In genomic region chr15:33789141-33789540, GRCh38 we compare ENCODE assay signal across 15 cellular contexts.
DNase-seq lines count a peak whose midpoint lies in the region; ATAC-seq and TF ChIP-seq lines count a peak whose summit lies in the region.
"Had no signal": no experiment of that assay in that cellular context is flagged by ENCODE, and none has a peak within 500 bp of the region (broad histone marks: within the 10 kb centered on the region; RNA-seq: fewer than 3 reads in every experiment).

No MANE protein-coding gene starts in this region.

- no peak overlapping the region for H4K8ac ChIP-seq in IMR-90 (ENCODE audit: low read depth in 2 of 2, low read length in 2 of 2)

- no peaks in the 10 kb centered on the region for H4K20me1 ChIP-seq in BLaER1 treated with 17β-estradiol and CSF1 and Interleukin-3, amounts not matched to agents 10 nM and 100 nM
- H4K20me1 ChIP-seq in IMR-90 (ENCODE audit: insufficient read depth, low read length): no peaks in the 10 kb centered on the region

- H2BK15ac ChIP-seq in IMR-90 (ENCODE audit: low read depth, low read length): no peak overlapping the region

- H3K36me3 Mint-ChIP-seq in nephron progenitor cell (ENCODE audit: low read depth) (no peaks in the 10 kb centered on the region), immature natural killer cell (no peaks in the 10 kb centered on the region)
- H3K36me3 Mint-ChIP-seq in activated CD8-positive, alpha-beta T cell treated with anti-CD3 and anti-CD28 coated beads for 36 hours (ENCODE audit: low read depth): no peaks in the 10 kb centered on the region
- H3K36me3 Mint-ChIP-seq: mesothelial cell of epicardium had no signal

- no peaks in the 10 kb centered on the region for H3K36me3 ChIP-seq in BLaER1 treated with 17β-estradiol and CSF1 and Interleukin-3, amounts not matched to agents 10 nM and 100 nM
- H3K36me3 ChIP-seq in IMR-90 (ENCODE audit: control insufficient read depth, insufficient read depth, low read length): no peaks in the 10 kb centered on the region

- H3K9me3 Mint-ChIP-seq in nephron progenitor cell (no peaks in the 10 kb centered on the region), immature natural killer cell (peaks cover 0 to 2% (median 0%) of the 10 kb centered on the region in 6 donors)
- H3K9me3 Mint-ChIP-seq in activated CD8-positive, alpha-beta T cell treated with anti-CD3 and anti-CD28 coated beads for 36 hours: no peaks in the 10 kb centered on the region
- H3K9me3 Mint-ChIP-seq: mesothelial cell of epicardium; stimulated activated naive CD8-positive, alpha-beta T cell treated with anti-CD3 and anti-CD28 coated beads, Interleukin-15, amount 100 ng/mL, for 72 hours had no signal

- H3K27ac Mint-ChIP-seq in nephron progenitor cell (peak overlapping the region; percentile 1), immature natural killer cell (no peak overlapping the region)
- H3K27ac Mint-ChIP-seq in activated CD8-positive, alpha-beta T cell treated with anti-CD3 and anti-CD28 coated beads for 36 hours: no peak overlapping the region
- H3K27ac Mint-ChIP-seq: mesothelial cell of epicardium had no signal

- peak overlapping the region in 6 of 11 experiments; percentile 6 to 48 (median 24); a peak in 6 of 22 replicates for H3K4me2 ChIP-seq in BLaER1 treated with 17β-estradiol and CSF1 and Interleukin-3, amounts not matched to agents 10 nM and 100 nM
- peak overlapping the region; percentile 59; the same call in 1 of the 2 replicates for H3K4me2 ChIP-seq in IMR-90 (ENCODE audit: low read depth, low read length)

- POLR2A ChIA-PET in IMR-90 (lab: Charles Lee; ENCODE audit: unreplicated experiment): no interaction called here
- POLR2A ChIA-PET in activated CD8-positive, alpha-beta T cell treated with anti-CD3 and anti-CD28 coated beads for 36 hours (lab: Charles Lee): no interaction called here

- no peak overlapping the region for H3K4me3 ChIP-seq in BLaER1 treated with 17β-estradiol and CSF1 and Interleukin-3, amounts not matched to agents 10 nM and 100 nM
- no peak overlapping the region for H3K4me3 ChIP-seq in IMR-90 (ENCODE audit: insufficient read depth, low read depth, low read length)
- no peak overlapping the region for H3K4me3 ChIP-seq in astrocyte of the spinal cord (ENCODE audit: low read depth, low read length)
- H3K4me3 ChIP-seq: psoas muscle had no signal

- H3K56ac ChIP-seq in IMR-90 (ENCODE audit: extremely low read depth, insufficient read depth, low read length): no peak overlapping the region

- CTCF ChIA-PET in IMR-90 (lab: Yijun Ruan, JAX): no interaction called here
- CTCF ChIA-PET in activated CD8-positive, alpha-beta T cell treated with anti-CD3 and anti-CD28 coated beads for 36 hours (lab: Charles Lee): no interaction called here

- peaks cover 27% of the 10 kb centered on the region for H3K4me1 Mint-ChIP-seq in nephron progenitor cell
- no peaks in the 10 kb centered on the region for H3K4me1 Mint-ChIP-seq in immature natural killer cell
- H3K4me1 Mint-ChIP-seq in activated CD8-positive, alpha-beta T cell treated with anti-CD3 and anti-CD28 coated beads for 36 hours (ENCODE audit: low read depth): peaks cover 4% of the 10 kb centered on the region
- H3K4me1 Mint-ChIP-seq: mesothelial cell of epicardium had no signal

- H4K5ac ChIP-seq in IMR-90 (ENCODE audit: low read depth, low read length): no peak overlapping the region

- in situ Hi-C loops in IMR-90 (cut with MboI; ENCODE audit: low sequenced_read_pairs): no loop called here
- in situ Hi-C loops in astrocyte of the spinal cord (cut with HindIII; ENCODE audit: low sequenced_read_pairs): no loop called here

- peaks cover 4% of the 10 kb centered on the region for H3K27me3 Mint-ChIP-seq in nephron progenitor cell (ENCODE audit: low read depth, poor library complexity)
- H3K27me3 Mint-ChIP-seq in immature natural killer cell (ENCODE audit: low read depth in 3 of 3): peaks cover 0 to 3% (median 2%) of the 10 kb centered on the region in 3 donors
- peaks cover 3% of the 10 kb centered on the region for H3K27me3 Mint-ChIP-seq in activated CD8-positive, alpha-beta T cell treated with anti-CD3 and anti-CD28 coated beads for 36 hours
- H3K27me3 Mint-ChIP-seq: stimulated activated naive CD8-positive, alpha-beta T cell treated with anti-CD3 and anti-CD28 coated beads, Interleukin-15, amount 100 ng/mL, for 72 hours had no signal

- H2BK5ac ChIP-seq in IMR-90 (ENCODE audit: low read depth, low read length, poor library complexity, severe bottlenecking): no peak overlapping the region

- TF ChIP-seq CTCF in IMR-90 (conservative IDR thresholded peaks at IDR 0.05; ENCODE audit: low read depth, low read length) (no peak), astrocyte of the spinal cord (IDR thresholded peaks at IDR 0.05; ENCODE audit: low read depth, low read length) (no peak), nephron progenitor cell (IDR thresholded peaks at IDR 0.05) (no peak)
- TF ChIP-seq CTCF in activated CD8-positive, alpha-beta T cell treated with anti-CD3 and anti-CD28 coated beads for 36 hours (IDR thresholded peaks at IDR 0.05): no peak

- dilution Hi-C loops in IMR-90 (cut with HindIII; ENCODE audit: low sequenced_read_pairs, unreplicated experiment): no loop called here

- no peak overlapping the region for H3K14ac ChIP-seq in IMR-90 (replicated peaks; ENCODE audit: low read depth, low read length)

- no peak overlapping the region for H2BK120ac ChIP-seq in IMR-90 (ENCODE audit: low read depth, low read length)

- no peak overlapping the region for H3K4ac ChIP-seq in IMR-90 (ENCODE audit: low read depth, low read length)

- peak overlapping the region; percentile 63 for H2AFZ ChIP-seq in IMR-90 (replicated peaks; ENCODE audit: low read length, poor library complexity)

- peak overlapping the region in 1 of 11 experiments; percentile 25; a peak in 3 of 22 replicates for H3K27ac ChIP-seq in BLaER1 treated with 17β-estradiol and CSF1 and Interleukin-3, amounts not matched to agents 10 nM and 100 nM
- H3K27ac ChIP-seq in IMR-90 (ENCODE audit: insufficient read depth, low read length): no peak overlapping the region
- H3K27ac ChIP-seq: C4-2B, psoas muscle had no signal

- TF ChIP-seq RAD21 in IMR-90 (IDR thresholded peaks at IDR 0.05; ENCODE audit: low read length): no peak

- intact Hi-C loops in IMR-90 (cut with micrococcal nuclease): no loop called here
- intact Hi-C loops in activated CD8-positive, alpha-beta T cell treated with anti-CD3 and anti-CD28 coated beads for 36 hours (cut with micrococcal nuclease): no loop called here

- no peak overlapping the region for H3K4me3 Mint-ChIP-seq in nephron progenitor cell
- no peak overlapping the region for H3K4me3 Mint-ChIP-seq in immature natural killer cell
- H3K4me3 Mint-ChIP-seq in activated CD8-positive, alpha-beta T cell treated with anti-CD3 and anti-CD28 coated beads for 36 hours: no peak overlapping the region
- H3K4me3 Mint-ChIP-seq: mesothelial cell of epicardium; stimulated activated naive CD8-positive, alpha-beta T cell treated with anti-CD3 and anti-CD28 coated beads, Interleukin-15, amount 100 ng/mL, for 72 hours had no signal

- TF ChIP-seq POLR2A in IMR-90 (IDR thresholded peaks at IDR 0.05; ENCODE audit: low read depth, low read length): no peak

- DNase-seq in IMR-90 (peak; percentile 36), astrocyte of the spinal cord (ENCODE audit: low read depth, low spot score) (peak; percentile 71), nephron progenitor cell (peak; percentile 15), immature natural killer cell (no peak), ecto neural progenitor cell (ENCODE audit: low spot score) (no peak), NCI-H2029 (lab: John Stamatoyannopoulos, UW) (no peak)
- no peak for DNase-seq in activated CD8-positive, alpha-beta T cell treated with anti-CD3 and anti-CD28 coated beads for 36 hours
- DNase-seq: GF-D8; KBM-7; psoas muscle; stimulated activated naive CD8-positive, alpha-beta T cell treated with anti-CD3 and anti-CD28 coated beads, Interleukin-15, amount 100 ng/mL, for 72 hours had no signal

- peak; percentile 57 for ATAC-seq in IMR-90 (ENCODE audit: low read depth)
- ATAC-seq in activated CD8-positive, alpha-beta T cell treated with anti-CD3 and anti-CD28 coated beads for 36 hours: no peak
- ATAC-seq: Panc1; stimulated activated naive CD8-positive, alpha-beta T cell treated with anti-CD3 and anti-CD28 coated beads, Interleukin-15, amount 100 ng/mL, for 72 hours had no signal

- H3K18ac ChIP-seq in IMR-90 (ENCODE audit: low read depth, low read length): no peak overlapping the region

- WGBS in IMR-90 (ENCODE audit: extremely low coverage in 2 of 2, insufficient read length in 1 of 2), 2 experiments: 12% methylated on average over 3 of the region's 4 CpGs; no CpG with 5 or more reads in 1 of the 2 experiments

- no peaks in the 10 kb centered on the region for H3K9me3 ChIP-seq in BLaER1 treated with 17β-estradiol and CSF1 and Interleukin-3, amounts not matched to agents 10 nM and 100 nM (replicated peaks in 1 of 11)
- no peaks in the 10 kb centered on the region for H3K9me3 ChIP-seq in IMR-90 (ENCODE audit: control insufficient read depth, insufficient read depth, low read length)
- H3K9me3 ChIP-seq: psoas muscle had no signal

- no peak overlapping the region for H3K23ac ChIP-seq in IMR-90 (ENCODE audit: low read depth, low read length)

- H3K79me1 ChIP-seq in IMR-90 (ENCODE audit: low read depth in 1 of 2, low read length in 2 of 2): no peaks in the 10 kb centered on the region

- H2AK5ac ChIP-seq in IMR-90 (ENCODE audit: low read depth, low read length): no peak overlapping the region

- H2BK20ac ChIP-seq in IMR-90 (ENCODE audit: low read depth, low read length): no peak overlapping the region

- no peaks in the 10 kb centered on the region for H3K27me3 ChIP-seq in BLaER1 treated with 17β-estradiol and CSF1 and Interleukin-3, amounts not matched to agents 10 nM and 100 nM
- peaks cover 16% of the 10 kb centered on the region for H3K27me3 ChIP-seq in IMR-90 (ENCODE audit: control insufficient read depth, insufficient read depth, low read length)

- H3K9me1 ChIP-seq in IMR-90 (ENCODE audit: insufficient read depth, low read length): no peaks in the 10 kb centered on the region

- peaks cover 0 to 15% (median 5%) of the 10 kb centered on the region in 10 experiments; a peak in 6 of 20 replicates for H3K4me1 ChIP-seq in BLaER1 treated with 17β-estradiol and CSF1 and Interleukin-3, amounts not matched to agents 10 nM and 100 nM
- no peaks in the 10 kb centered on the region for H3K4me1 ChIP-seq in IMR-90 (ENCODE audit: control insufficient read depth, insufficient read depth, low read length)
- H3K4me1 ChIP-seq: psoas muscle had no signal

- H3K9ac ChIP-seq in BLaER1 treated with 17β-estradiol and CSF1 and Interleukin-3, amounts not matched to agents 10 nM and 100 nM: no peak overlapping the region
- no peak overlapping the region; the same call in 1 of the 2 replicates for H3K9ac ChIP-seq in IMR-90 (ENCODE audit: low read depth, low read length)

- no TSS peak for BruUV-seq in IMR-90 (replicated peaks; lab: Mats Ljungman, UMichigan)

- no peak overlapping the region for H2AK9ac ChIP-seq in IMR-90 (replicated peaks; ENCODE audit: low read depth, low read length, poor library complexity)

- no peak overlapping the region for H4K91ac ChIP-seq in IMR-90 (ENCODE audit: insufficient read depth, low read depth, low read length)

TF ChIP-seq in IMR-90, 13 proteins besides CTCF, POLR2A, EP300 and RAD21 (continues in another document):
- no peak for TF ChIP-seq CEBPB (IDR thresholded peaks at IDR 0.05; ENCODE audit: low read depth, low read length)
- no peak for TF ChIP-seq MAFK (IDR thresholded peaks at IDR 0.05; ENCODE audit: low read depth, low read length)

Comparison
In these comparisons a context has a peak if more than half of its experiments do, and no peak if none do; other contexts are left out.
1. DNase-seq: peak in IMR-90 (single experiment), astrocyte of the spinal cord (single experiment) and nephron progenitor cell (single experiment); none in immature natural killer cell (0 of 3), activated CD8-positive, alpha-beta T cell treated with anti-CD3 and anti-CD28 coated beads for 36 hours (single experiment), ecto neural progenitor cell (single experiment) and NCI-H2029 (single experiment).